In the genomic region with DNA sequence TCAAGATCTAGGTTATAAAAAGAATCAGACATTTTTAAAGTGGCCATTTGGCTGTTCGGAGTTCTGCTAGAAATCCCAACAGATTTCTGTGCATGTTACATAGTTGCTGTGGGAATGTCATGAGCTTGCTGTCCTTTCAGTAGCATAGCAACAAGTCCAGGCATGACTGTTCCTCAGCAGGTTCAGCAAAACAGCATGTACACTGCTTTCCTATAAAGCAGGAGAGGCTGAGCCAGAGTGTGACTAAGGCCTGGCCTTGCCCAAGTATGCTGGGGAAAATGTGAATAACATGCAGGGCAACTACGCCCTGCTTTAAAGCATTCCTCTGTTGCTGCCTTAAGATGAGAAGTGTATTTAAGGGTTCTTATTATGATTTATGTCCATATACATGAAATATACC, we compare ENCODE assay signal across 14 cellular contexts.
DNase-seq lines count a peak whose midpoint lies in the region; ATAC-seq, FAIRE-seq and TF ChIP-seq lines count a peak whose summit lies in the region.
"Had no signal": no experiment of that assay in that cellular context is flagged by ENCODE, and none has a peak within 500 bp of the region (broad histone marks: within the 10 kb centered on the region; RNA-seq: fewer than 3 reads in every experiment).

No MANE protein-coding gene starts in this region.

- FAIRE-seq in RCC 7860 (lab: Jason Lieb, UNC): no peak

- H3K9me3 ChIP-seq in mucosa of descending colon: peaks cover 14% of the 10 kb centered on the region

- DNase-seq in GM03348 (ENCODE audit: low spot score): peak; percentile 13
- peak; percentile 54 for DNase-seq in RCC 7860 (ENCODE audit: low spot score)
- peak; percentile 10 for DNase-seq in fibroblast of pulmonary artery (ENCODE audit: low read depth)
- DNase-seq in retinal pigment epithelial cell (ENCODE audit: low read depth): peak; percentile 97
- DNase-seq in NCI-H2081 (lab: John Stamatoyannopoulos, UW): no peak
- no peak for DNase-seq in mucosa of descending colon
- DNase-seq in NCI-H748 (lab: John Stamatoyannopoulos, UW; ENCODE audit: unreplicated experiment): no peak
- DNase-seq: activated CD4-positive, alpha-beta T cell treated with anti-CD3 and anti-CD28 coated beads for 4 hours; HCEC 1CT; left ventricle myocardium superior; NCI-H2029; substantia nigra had no signal

- TF ChIP-seq CTCF in fibroblast of pulmonary artery (IDR thresholded peaks at IDR 0.05; ENCODE audit: low read length, missing control alignments) (no peak), retinal pigment epithelial cell (conservative IDR thresholded peaks at IDR 0.05; ENCODE audit: low read depth, low read length) (no peak), mucosa of descending colon (IDR thresholded peaks at IDR 0.05) (no peak)

- no peak for ATAC-seq in mucosa of descending colon
- ATAC-seq in GM18520 (IDR thresholded peaks at IDR 0.05; ENCODE audit: unreplicated experiment): no peak
- ATAC-seq: left ventricle myocardium superior, Right ventricle myocardium inferior had no signal

- no peaks in the 10 kb centered on the region for H3K36me3 ChIP-seq in mucosa of descending colon (ENCODE audit: low read depth)

- H3K4me1 ChIP-seq in mucosa of descending colon (ENCODE audit: low read depth): no peaks in the 10 kb centered on the region

- H3K4me3 ChIP-seq in fibroblast of pulmonary artery (replicated peaks; ENCODE audit: low read depth, low read length) (no peak overlapping the region), retinal pigment epithelial cell (ENCODE audit: low read length) (no peak overlapping the region), mucosa of descending colon (no peak overlapping the region)

- intact Hi-C loops in mucosa of descending colon (cut with DNase I, micrococcal nuclease): no loop called here

Comparison
In these comparisons a context has a peak if more than half of its experiments do, and no peak if none do; other contexts are left out.
1. DNase-seq: peak in GM03348 (single experiment), RCC 7860 (single experiment), fibroblast of pulmonary artery (single experiment) and retinal pigment epithelial cell (single experiment); none in NCI-H2081 (0 of 2), mucosa of descending colon (0 of 3) and NCI-H748 (single experiment).